Comparison of ENCODE assay signal across 11 cellular contexts in the genomic region with DNA sequence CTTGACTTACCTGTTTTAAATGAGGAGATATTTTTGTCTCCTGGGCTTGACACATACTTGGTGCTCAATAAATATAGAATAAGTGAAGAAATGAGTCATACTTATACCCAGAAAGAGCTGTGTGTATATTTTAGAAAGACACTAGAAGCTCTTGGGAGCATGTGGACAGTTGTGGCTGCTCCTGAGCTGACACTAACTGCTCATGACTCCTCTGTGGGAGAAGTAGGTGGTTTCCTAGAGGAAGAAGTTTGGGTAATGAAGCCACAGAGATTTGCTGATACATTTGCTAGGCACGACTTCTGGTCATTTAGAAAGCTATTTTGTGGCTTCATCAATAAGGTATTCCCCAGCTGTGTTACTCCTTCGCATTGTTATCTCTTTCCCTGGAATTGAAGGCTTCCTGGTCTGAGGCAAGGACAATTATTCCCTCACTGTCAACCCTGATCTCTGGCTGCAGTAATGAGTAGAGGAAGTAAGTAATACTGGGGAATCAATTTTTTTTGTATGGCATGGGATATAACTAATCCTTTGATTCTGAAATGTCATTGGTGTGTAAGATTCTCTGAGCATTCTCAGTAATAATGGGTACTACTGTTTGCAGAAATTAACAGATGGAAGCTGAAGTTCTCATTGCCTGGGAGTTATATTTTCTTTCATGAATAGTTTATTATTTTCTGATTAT.
DNase-seq lines count a peak whose midpoint lies in the region; ATAC-seq, FAIRE-seq and TF ChIP-seq lines count a peak whose summit lies in the region.
"Had no signal": no experiment of that assay in that cellular context is flagged by ENCODE, and none has a peak within 500 bp of the region (broad histone marks: within the 10 kb centered on the region; RNA-seq: fewer than 3 reads in every experiment).

No MANE protein-coding gene starts in this region.

- H3K4me3 Mint-ChIP-seq in effector memory CD8-positive, alpha-beta T cell = no peak overlapping the region

- H3K9me3 Mint-ChIP-seq in effector memory CD8-positive, alpha-beta T cell = no peaks in the 10 kb centered on the region

- in situ Hi-C loops in brain microvascular endothelial cell (cut with HindIII; ENCODE audit: low pct_ligation_motif_present, low sequenced_read_pairs) = loop anchor here (25.0 kb wide), 2 partner anchors 94 to 169 kb away; no protein-coding TSS in a partner anchor

- H3K36me3 ChIP-seq in brain microvascular endothelial cell (replicated peaks) (no peaks in the 10 kb centered on the region), thyroid gland (no peaks in the 10 kb centered on the region), prostate gland (no peaks in the 10 kb centered on the region)

- TF ChIP-seq CTCF in brain microvascular endothelial cell (IDR thresholded peaks at IDR 0.05; ENCODE audit: low read depth, low read length, missing control alignments) (no peak), thyroid gland (IDR thresholded peaks at IDR 0.05) (no peak), prostate gland (IDR thresholded peaks at IDR 0.05) (no peak)

- WGBS in thyroid gland, 2 donors = 55 to 72% methylated on average over 2 of the region's 2 CpGs
- 58% methylated on average over 2 of the region's 2 CpGs for WGBS in prostate gland

- intact Hi-C loops in thyroid gland (cut with DNase I) (no loop called here), prostate gland (cut with DNase I) (no loop called here)

- ATAC-seq in GM19452 (IDR thresholded peaks at IDR 0.05; ENCODE audit: unreplicated experiment) = peak; percentile 83
- peak; percentile 77 for ATAC-seq in HG03175 (IDR thresholded peaks at IDR 0.05; ENCODE audit: unreplicated experiment)
- ATAC-seq in effector memory CD8-positive, alpha-beta T cell (replicated peaks) = no peak

- DNase-seq in COLO829 (ENCODE audit: low spot score) (peak; percentile 76), brain microvascular endothelial cell (peak; percentile 80), thyroid gland (no peak), prostate gland (ENCODE audit: low spot score) (no peak), frontal cortex (ENCODE audit: low spot score in 2 of 2) (no peak)
- no peak for DNase-seq in effector memory CD8-positive, alpha-beta T cell
- DNase-seq: stimulated activated CD4-positive, alpha-beta T cell treated with anti-CD3 and anti-CD28 coated beads, Interleukin-2, amount 100 ng/mL, for 24 hours had no signal

- H3K27ac ChIP-seq in brain microvascular endothelial cell (peak overlapping the region; percentile 74), thyroid gland (no peak overlapping the region), prostate gland (no peak overlapping the region)
- H3K27ac ChIP-seq: SK-N-MC had no signal

- H3K4me1 ChIP-seq in thyroid gland (no peaks in the 10 kb centered on the region), prostate gland (replicated peaks) (no peaks in the 10 kb centered on the region)

- H3K27me3 ChIP-seq in brain microvascular endothelial cell (replicated peaks) (no peaks in the 10 kb centered on the region), thyroid gland (no peaks in the 10 kb centered on the region), prostate gland (replicated peaks; ENCODE audit: insufficient read depth) (no peaks in the 10 kb centered on the region)

- H3K27ac Mint-ChIP-seq in effector memory CD8-positive, alpha-beta T cell = no peak overlapping the region

- H3K36me3 Mint-ChIP-seq in effector memory CD8-positive, alpha-beta T cell (ENCODE audit: insufficient read depth) = no peaks in the 10 kb centered on the region

- H3K9me3 ChIP-seq in thyroid gland = no peaks in the 10 kb centered on the region
- no peaks in the 10 kb centered on the region for H3K9me3 ChIP-seq in prostate gland

- TF ChIP-seq POLR2A in thyroid gland (IDR thresholded peaks at IDR 0.05) (no peak), prostate gland (IDR thresholded peaks at IDR 0.05) (no peak)

- no peak for FAIRE-seq in frontal cortex (lab: Jason Lieb, UNC)
- FAIRE-seq: G401.6 had no signal

- H3K27me3 Mint-ChIP-seq in effector memory CD8-positive, alpha-beta T cell = no peaks in the 10 kb centered on the region

- H3K4me3 ChIP-seq in brain microvascular endothelial cell (ENCODE audit: low read depth, low read length) (peak overlapping the region; percentile 51), thyroid gland (replicated peaks in 1 of 3) (no peak overlapping the region), prostate gland (no peak overlapping the region)
- H3K4me3 ChIP-seq: SK-N-MC had no signal

- H3K4me1 Mint-ChIP-seq in effector memory CD8-positive, alpha-beta T cell (ENCODE audit: low read depth in 2 of 2) = no peaks in the 10 kb centered on the region

Comparison
In these comparisons a context has a peak if more than half of its experiments do, and no peak if none do; other contexts are left out.
1. DNase-seq: peak in COLO829 (single experiment) and brain microvascular endothelial cell (single experiment); none in thyroid gland (0 of 2), effector memory CD8-positive, alpha-beta T cell (0 of 3), prostate gland (single experiment) and frontal cortex (0 of 2).